Comparison of ENCODE assay signal across 17 cellular contexts in genomic region chr13:42174344-42175162, GRCh38.
DNase-seq lines count a peak whose midpoint lies in the region; ATAC-seq, FAIRE-seq and TF ChIP-seq lines count a peak whose summit lies in the region.
"Had no signal": no experiment of that assay in that cellular context is flagged by ENCODE, and none has a peak within 500 bp of the region (broad histone marks: within the 10 kb centered on the region; RNA-seq: fewer than 3 reads in every experiment).

No MANE protein-coding gene starts in this region.

- no peaks in the 10 kb centered on the region for H3K9me1 ChIP-seq in K562 (ENCODE audit: control insufficient read depth, insufficient read depth, low read length)

- ATAC-seq in K562 (peak; percentile 94), HepG2 (no peak), GM21447 (IDR thresholded peaks at IDR 0.05; ENCODE audit: unreplicated experiment) (no peak), GM18909 (IDR thresholded peaks at IDR 0.05; ENCODE audit: poor library complexity, unreplicated experiment) (no peak), HG02885 (IDR thresholded peaks at IDR 0.05; ENCODE audit: poor library complexity, unreplicated experiment) (no peak)
- ATAC-seq: activated T-cell treated with anti-CD3 and anti-CD28 coated beads, Interleukin-2, amount 50 U/mL, for 4 hours; left colon; psoas muscle had no signal

- no peak overlapping the region for H3K4me3 ChIP-seq in BJ (ENCODE audit: low read depth, low read length)
- H3K4me3 ChIP-seq in HUES6 (ENCODE audit: low read depth, low read length), result no peak overlapping the region
- no peak overlapping the region for H3K4me3 ChIP-seq in K562
- no peak overlapping the region for H3K4me3 ChIP-seq in HepG2 (replicated peaks in 1 of 3; ENCODE audit: insufficient read depth in 1 of 3, low read depth in 2 of 3, low read length in 3 of 3)
- H3K4me3 ChIP-seq: adrenal gland, psoas muscle, SK-N-MC had no signal

- TF ChIP-seq EP300 in K562 (IDR thresholded peaks at IDR 0.05; ENCODE audit: low read length) (peak; percentile 91), HepG2 (IDR thresholded peaks at IDR 0.05; ENCODE audit: low read depth in 2 of 2, low read length in 2 of 2) (no peak), HepG2 (CRISPR knock-in tag; IDR thresholded peaks at IDR 0.05; ENCODE audit: borderline replicate concordance) (no peak)

- in situ Hi-C loops in K562 (cut with MboI) (no loop called here), HepG2 (cut with HindIII; ENCODE audit: extremely low pct_ligation_motif_present, low pct_unique_long_range_greater_than_20kb) (no loop called here)

- peak overlapping the region; percentile 50 for H3K4me2 ChIP-seq in K562 (ENCODE audit: insufficient read depth, low read length)
- no peak overlapping the region for H3K4me2 ChIP-seq in HepG2 (ENCODE audit: low read depth, low read length)

- peak; percentile 75 for FAIRE-seq in K562 (lab: Jason Lieb, UNC)
- FAIRE-seq in HepG2 (lab: Jason Lieb, UNC), result no peak
- FAIRE-seq: D721Med had no signal

- H2AFZ ChIP-seq in K562 (ENCODE audit: low read depth, low read length) (peak overlapping the region; percentile 81), HepG2 (ENCODE audit: low read length) (no peak overlapping the region)

- DNase-seq in BJ (ENCODE audit: low read depth) (peak; percentile 32), K562 (ENCODE audit: extremely low read depth in 1 of 4, low spot score in 3 of 4) (peak; percentile 6 to 50 (median 14)), HepG2 (ENCODE audit: low spot score) (no peak), COR-L47 (lab: John Stamatoyannopoulos, UW) (no peak)
- DNase-seq: activated T-cell treated with anti-CD3 and anti-CD28 coated beads, Interleukin-2, amount 50 U/mL, for 4 hours; left colon; naive B cell; NCI-H1930; NCI-H510A treated with DMSO at 0.1 percent for 48 hours; psoas muscle had no signal

- H3K27ac ChIP-seq in HUES6 (ENCODE audit: low read depth, low read length) (0 out of 2 replicates have a peak overlapping the region, but pooled peaks have one; percentile 37), K562 (ENCODE audit: extremely low read depth, low read depth, low read length) (peak overlapping the region; percentile 75), HepG2 (ENCODE audit: extremely low read length, insufficient read depth, low read length) (no peak overlapping the region)
- H3K27ac ChIP-seq: psoas muscle, SK-N-MC had no signal

- H3K79me2 ChIP-seq in K562 (ENCODE audit: control insufficient read depth, insufficient read depth, low read length), result no peaks in the 10 kb centered on the region
- no peaks in the 10 kb centered on the region for H3K79me2 ChIP-seq in HepG2 (ENCODE audit: insufficient read depth, low read length)

- H3K36me3 ChIP-seq in BJ (ENCODE audit: control insufficient read depth, insufficient read depth, low read length) (no peaks in the 10 kb centered on the region), HUES6 (ENCODE audit: control insufficient read depth, insufficient read depth, low read length) (no peaks in the 10 kb centered on the region), K562 (ENCODE audit: control insufficient read depth, insufficient read depth, low read length) (peaks cover 2% of the 10 kb centered on the region; the same call in 1 of the 3 replicates), HepG2 (replicated peaks in 1 of 2; ENCODE audit: control insufficient read depth in 1 of 2, insufficient read depth in 2 of 2, low read length in 2 of 2) (no peaks in the 10 kb centered on the region)
- H3K36me3 ChIP-seq: adrenal gland had no signal

- H3K9ac ChIP-seq in HUES6 (ENCODE audit: low read length), result no peak overlapping the region
- H3K9ac ChIP-seq in K562 (ENCODE audit: insufficient read depth in 1 of 2, low read depth in 2 of 2, low read length in 2 of 2), result peak overlapping the region in 1 of 2 experiments; percentile 37; a peak in 1 of 4 replicates
- no peak overlapping the region for H3K9ac ChIP-seq in HepG2 (ENCODE audit: insufficient read depth, low read depth, low read length)

- H3K27me3 ChIP-seq in BJ (ENCODE audit: control insufficient read depth, insufficient read depth, low read length) (no peaks in the 10 kb centered on the region), HUES6 (ENCODE audit: control insufficient read depth, insufficient read depth, low read length) (no peaks in the 10 kb centered on the region; the same call in 1 of the 2 replicates), K562 (ENCODE audit: control insufficient read depth in 2 of 2, insufficient read depth in 2 of 2, low read length in 2 of 2) (no peaks in the 10 kb centered on the region), HepG2 (ENCODE audit: control insufficient read depth in 1 of 2, insufficient read depth in 2 of 2, low read length in 2 of 2) (no peaks in the 10 kb centered on the region)
- H3K27me3 ChIP-seq: adrenal gland had no signal

- intact Hi-C loops in K562 (cut with micrococcal nuclease), result loop anchor here (5.0 kb wide), 1 partner anchor 98 kb away; the partner anchor contains the start of gene AKAP11
- intact Hi-C loops in HepG2 (cut with micrococcal nuclease; ENCODE audit: unreplicated experiment), result no loop called here

- no peak for TF ChIP-seq POLR2A in K562 (conservative IDR thresholded peaks at IDR 0.05)
- no peak for TF ChIP-seq POLR2A in HepG2 (IDR thresholded peaks at IDR 0.05; ENCODE audit: insufficient read depth in 1 of 2, low read depth in 2 of 2, low read length in 2 of 2)

- BruUV-seq in K562 (replicated peaks; lab: Mats Ljungman, UMichigan) (no TSS peak), HepG2 (replicated peaks; lab: Mats Ljungman, UMichigan) (no TSS peak)

- no peaks in the 10 kb centered on the region for H3K9me3 ChIP-seq in HUES6 (ENCODE audit: control insufficient read depth, insufficient read depth, low read depth, low read length)
- no peaks in the 10 kb centered on the region for H3K9me3 ChIP-seq in K562 (replicated peaks; ENCODE audit: control insufficient read depth, insufficient read depth, low read depth, low read length)
- no peaks in the 10 kb centered on the region for H3K9me3 ChIP-seq in HepG2 (ENCODE audit: low read length)
- H3K9me3 ChIP-seq: adrenal gland, psoas muscle had no signal

- H4K20me1 ChIP-seq in K562 (replicated peaks; ENCODE audit: control insufficient read depth, insufficient read depth, low read length) (no peaks in the 10 kb centered on the region), HepG2 (ENCODE audit: insufficient read depth, low read length) (no peaks in the 10 kb centered on the region)

- CTCF ChIA-PET in BJ (lab: Yijun Ruan, JAX), result interaction anchor here (1.6 to 1.8 kb wide), 2 partner anchors 9 to 15 kb away, joined by 4 read pairs; no protein-coding TSS in a partner anchor
- CTCF ChIA-PET in K562 (lab: Yijun Ruan, JAX; ENCODE audit: low intra/inter-chr PET ratio), result no interaction called here
- CTCF ChIA-PET in HepG2 (lab: Yijun Ruan, JAX; ENCODE audit: low intra/inter-chr PET ratio, low total read pairs), result no interaction called here

- TF ChIP-seq CTCF in BJ (IDR thresholded peaks at IDR 0.05; ENCODE audit: insufficient read depth, low read depth, low read length) (no peak), K562 (IDR thresholded peaks at IDR 0.05 in 2 of 3, conservative IDR thresholded peaks at IDR 0.05 in 1 of 3; ENCODE audit: insufficient read depth in 2 of 3, low read depth in 1 of 3, low read length in 3 of 3) (no peak), HepG2 (CRISPR knock-in tag; IDR thresholded peaks at IDR 0.05) (no peak)

- POLR2A ChIA-PET in BJ (lab: Charles Lee) (no interaction called here), K562 (lab: Yijun Ruan, JAX) (interaction anchor here (0.9 kb wide), 1 partner anchor 12 kb away, joined by 3 read pairs; no protein-coding TSS in a partner anchor), HepG2 (lab: Yijun Ruan, JAX) (no interaction called here)

- TF ChIP-seq RAD21 in K562 (CRISPR knock-in tag; conservative IDR thresholded peaks at IDR 0.05 in 1 of 2, IDR thresholded peaks at IDR 0.05 in 1 of 2) (no peak), HepG2 (CRISPR knock-in tag; IDR thresholded peaks at IDR 0.05) (no peak)

- WGBS in K562 (ENCODE audit: insufficient coverage, low coverage, missing lambda C conversion rate), result 24% methylated on average over 8 of the region's 8 CpGs
- 50% methylated on average over 8 of the region's 8 CpGs for WGBS in HepG2 (ENCODE audit: low lambda C conversion rate)

- H3K4me1 ChIP-seq in HUES6 (ENCODE audit: control insufficient read depth, insufficient read depth, low read length), result peaks cover 29% of the 10 kb centered on the region
- peaks cover 0 to 10% of the 10 kb centered on the region in 2 experiments; a peak in 2 of 5 replicates for H3K4me1 ChIP-seq in K562 (replicated peaks in 1 of 2; ENCODE audit: control insufficient read depth in 2 of 2, insufficient read depth in 2 of 2, low read length in 2 of 2)
- H3K4me1 ChIP-seq in HepG2 (ENCODE audit: insufficient read depth, low read length), result no peaks in the 10 kb centered on the region
- H3K4me1 ChIP-seq: psoas muscle had no signal

TF ChIP-seq in K562, 482 proteins besides CTCF, POLR2A, EP300 and RAD21 (continues in another document):
- TF ChIP-seq PHF20 (IDR thresholded peaks at IDR 0.05; ENCODE audit: partially characterized antibody) (no peak), POLR2AphosphoS5 (IDR thresholded peaks at IDR 0.05; ENCODE audit: control insufficient read depth, insufficient read depth, low read depth, low read length) (no peak), E2F6 (IDR thresholded peaks at IDR 0.05; ENCODE audit: borderline replicate concordance in 1 of 2, extremely low read depth in 1 of 2, insufficient read depth in 1 of 2, insufficient read length in 1 of 2, low read depth in 1 of 2, low read length in 1 of 2, poor library complexity in 1 of 2, severe bottlenecking in 1 of 2) (no peak), ZNF282 (CRISPR knock-in tag; IDR thresholded peaks at IDR 0.05) (no peak)

TF ChIP-seq in HepG2, 621 proteins besides CTCF, POLR2A, EP300 and RAD21 (continues in another document):
- TF ChIP-seq ZBTB46 (CRISPR knock-in tag; IDR thresholded peaks at IDR 0.05; ENCODE audit: borderline replicate concordance) (no peak), DDIT3 (CRISPR knock-in tag; IDR thresholded peaks at IDR 0.05) (no peak), HOXA9 (CRISPR knock-in tag; IDR thresholded peaks at IDR 0.05; ENCODE audit: borderline replicate concordance) (no peak), ZNF768 (CRISPR knock-in tag; IDR thresholded peaks at IDR 0.05) (no peak)

Comparison
In these comparisons a context has a peak if more than half of its experiments do, and no peak if none do; other contexts are left out.
1. DNase-seq: peak in BJ (single experiment) and K562 (4 of 4); none in HepG2 (single experiment) and COR-L47 (single experiment).